Comparison of ENCODE assay signal across 1 cellular context in the genomic region with DNA sequence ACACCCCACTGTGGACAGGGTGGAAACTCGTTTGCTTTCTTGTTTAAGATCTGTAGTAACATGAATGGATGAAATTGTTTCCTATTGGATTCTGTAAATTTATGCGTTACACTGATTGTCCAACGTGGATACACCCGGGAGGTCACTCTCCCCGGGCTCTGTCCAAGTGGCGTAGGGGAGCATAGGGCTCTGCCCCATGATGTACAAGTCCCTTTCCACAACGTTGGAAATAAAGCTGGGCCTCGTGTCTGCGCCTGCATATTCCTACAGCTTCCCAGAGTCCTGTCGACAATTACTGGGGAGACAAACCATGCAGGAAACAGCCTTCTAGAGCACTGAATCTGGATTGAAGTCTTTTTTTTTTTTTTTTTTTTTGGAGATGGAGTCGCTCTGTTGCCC.
TF ChIP-seq lines count a peak whose summit lies in the region.

No MANE protein-coding gene starts in this region.

TF ChIP-seq in HCT116, 20 proteins besides CTCF, POLR2A, EP300 and RAD21 (continued from another document):
- TF ChIP-seq, protein P1, sequence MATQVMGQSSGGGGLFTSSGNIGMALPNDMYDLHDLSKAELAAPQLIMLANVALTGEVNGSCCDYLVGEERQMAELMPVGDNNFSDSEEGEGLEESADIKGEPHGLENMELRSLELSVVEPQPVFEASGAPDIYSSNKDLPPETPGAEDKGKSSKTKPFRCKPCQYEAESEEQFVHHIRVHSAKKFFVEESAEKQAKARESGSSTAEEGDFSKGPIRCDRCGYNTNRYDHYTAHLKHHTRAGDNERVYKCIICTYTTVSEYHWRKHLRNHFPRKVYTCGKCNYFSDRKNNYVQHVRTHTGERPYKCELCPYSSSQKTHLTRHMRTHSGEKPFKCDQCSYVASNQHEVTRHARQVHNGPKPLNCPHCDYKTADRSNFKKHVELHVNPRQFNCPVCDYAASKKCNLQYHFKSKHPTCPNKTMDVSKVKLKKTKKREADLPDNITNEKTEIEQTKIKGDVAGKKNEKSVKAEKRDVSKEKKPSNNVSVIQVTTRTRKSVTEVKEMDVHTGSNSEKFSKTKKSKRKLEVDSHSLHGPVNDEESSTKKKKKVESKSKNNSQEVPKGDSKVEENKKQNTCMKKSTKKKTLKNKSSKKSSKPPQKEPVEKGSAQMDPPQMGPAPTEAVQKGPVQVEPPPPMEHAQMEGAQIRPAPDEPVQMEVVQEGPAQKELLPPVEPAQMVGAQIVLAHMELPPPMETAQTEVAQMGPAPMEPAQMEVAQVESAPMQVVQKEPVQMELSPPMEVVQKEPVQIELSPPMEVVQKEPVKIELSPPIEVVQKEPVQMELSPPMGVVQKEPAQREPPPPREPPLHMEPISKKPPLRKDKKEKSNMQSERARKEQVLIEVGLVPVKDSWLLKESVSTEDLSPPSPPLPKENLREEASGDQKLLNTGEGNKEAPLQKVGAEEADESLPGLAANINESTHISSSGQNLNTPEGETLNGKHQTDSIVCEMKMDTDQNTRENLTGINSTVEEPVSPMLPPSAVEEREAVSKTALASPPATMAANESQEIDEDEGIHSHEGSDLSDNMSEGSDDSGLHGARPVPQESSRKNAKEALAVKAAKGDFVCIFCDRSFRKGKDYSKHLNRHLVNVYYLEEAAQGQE (IDR thresholded peaks at IDR 0.05; ENCODE audit: low read depth), result no peak
- TF ChIP-seq EGR1 (IDR thresholded peaks at IDR 0.05; ENCODE audit: low read depth) (no peak), CBX3 (IDR thresholded peaks at IDR 0.05; ENCODE audit: low read depth) (no peak), YY1 (IDR thresholded peaks at IDR 0.05; ENCODE audit: extremely low read depth, insufficient replicate concordance, low read depth, low read length) (no peak)
- TF ChIP-seq, protein P2, sequence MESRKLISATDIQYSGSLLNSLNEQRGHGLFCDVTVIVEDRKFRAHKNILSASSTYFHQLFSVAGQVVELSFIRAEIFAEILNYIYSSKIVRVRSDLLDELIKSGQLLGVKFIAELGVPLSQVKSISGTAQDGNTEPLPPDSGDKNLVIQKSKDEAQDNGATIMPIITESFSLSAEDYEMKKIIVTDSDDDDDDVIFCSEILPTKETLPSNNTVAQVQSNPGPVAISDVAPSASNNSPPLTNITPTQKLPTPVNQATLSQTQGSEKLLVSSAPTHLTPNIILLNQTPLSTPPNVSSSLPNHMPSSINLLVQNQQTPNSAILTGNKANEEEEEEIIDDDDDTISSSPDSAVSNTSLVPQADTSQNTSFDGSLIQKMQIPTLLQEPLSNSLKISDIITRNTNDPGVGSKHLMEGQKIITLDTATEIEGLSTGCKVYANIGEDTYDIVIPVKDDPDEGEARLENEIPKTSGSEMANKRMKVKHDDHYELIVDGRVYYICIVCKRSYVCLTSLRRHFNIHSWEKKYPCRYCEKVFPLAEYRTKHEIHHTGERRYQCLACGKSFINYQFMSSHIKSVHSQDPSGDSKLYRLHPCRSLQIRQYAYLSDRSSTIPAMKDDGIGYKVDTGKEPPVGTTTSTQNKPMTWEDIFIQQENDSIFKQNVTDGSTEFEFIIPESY (IDR thresholded peaks at IDR 0.05; ENCODE audit: extremely low read depth, insufficient replicate concordance, low read length), result no peak
